ENCODE assay signal across 8 cellular contexts in genomic region chr5:67222243-67223033, GRCh38. TPM values are rescaled to one million over a fixed set of nuclear protein-coding genes. Genes with fewer than 3 reads are reported as not detected.
DNase-seq lines count a peak whose midpoint lies in the region; ATAC-seq and TF ChIP-seq lines count a peak whose summit lies in the region.

No MANE protein-coding gene starts in this region.

- no peak overlapping the region for H2AK5ac ChIP-seq in mesenchymal stem cell (ENCODE audit: low read length, severe bottlenecking)
- H2AK5ac ChIP-seq in mesendoderm (ENCODE audit: low read length) = no peak overlapping the region

- no peaks in the 10 kb centered on the region for H3K79me2 ChIP-seq in mesendoderm (ENCODE audit: control insufficient read depth, insufficient read depth, low read length)

- TF ChIP-seq CTCF in lower lobe of right lung (IDR thresholded peaks at IDR 0.05) = no peak

- H3K27ac ChIP-seq in lower lobe of right lung = peak overlapping the region; percentile 52
- no peak overlapping the region for H3K27ac ChIP-seq in mesenchymal stem cell (ENCODE audit: low read length, poor library complexity, severe bottlenecking)
- H3K27ac ChIP-seq in mesendoderm (ENCODE audit: low read depth, low read length) = no peak overlapping the region

- no peak overlapping the region for H4K5ac ChIP-seq in mesendoderm (ENCODE audit: low read length)

- no peaks in the 10 kb centered on the region for H3K36me3 ChIP-seq in lower lobe of right lung
- H3K36me3 ChIP-seq in mesenchymal stem cell (ENCODE audit: control insufficient read depth in 1 of 2, insufficient read depth in 2 of 2, low read depth in 1 of 2, low read length in 2 of 2) = no peaks in the 10 kb centered on the region
- H3K36me3 ChIP-seq in mesendoderm (ENCODE audit: control insufficient read depth, insufficient read depth, low read length) = no peaks in the 10 kb centered on the region

- 94% methylated on average over 3 of the region's 5 CpGs for WGBS in mesenchymal stem cell
- WGBS in mesendoderm (ENCODE audit: extremely low coverage, insufficient coverage, low lambda C conversion rate) = no CpG with 5 or more reads among the region's 5 CpGs

- no peak overlapping the region for H4K8ac ChIP-seq in mesenchymal stem cell (ENCODE audit: low read length)
- H4K8ac ChIP-seq in mesendoderm (ENCODE audit: low read depth, low read length) = no peak overlapping the region

- no peak overlapping the region for H3K4ac ChIP-seq in mesenchymal stem cell (ENCODE audit: low read depth in 1 of 2, low read length in 2 of 2)
- H3K4ac ChIP-seq in mesendoderm (ENCODE audit: low read depth, low read length) = no peak overlapping the region

- H3K9ac ChIP-seq in mesenchymal stem cell (ENCODE audit: low read length) (no peak overlapping the region), mesendoderm (ENCODE audit: low read length) (no peak overlapping the region)

- H3K4me1 ChIP-seq in lower lobe of right lung (peaks cover 9% of the 10 kb centered on the region), mesenchymal stem cell (ENCODE audit: control insufficient read depth, insufficient read depth, low read depth, low read length) (no peaks in the 10 kb centered on the region), mesendoderm (ENCODE audit: control insufficient read depth, low read depth, low read length) (no peaks in the 10 kb centered on the region)

- no peaks in the 10 kb centered on the region for H3K27me3 ChIP-seq in lower lobe of right lung (ENCODE audit: low read depth)
- H3K27me3 ChIP-seq in mesenchymal stem cell (ENCODE audit: control insufficient read depth in 1 of 2, insufficient read depth in 1 of 2, low read length in 2 of 2) = peaks cover 0 to 4% of the 10 kb centered on the region in 2 experiments
- H3K27me3 ChIP-seq in mesendoderm (ENCODE audit: insufficient read depth, low read length, poor library complexity) = no peaks in the 10 kb centered on the region

- H3K56ac ChIP-seq in mesendoderm (ENCODE audit: low read length) = no peak overlapping the region

- H2BK5ac ChIP-seq in mesenchymal stem cell (ENCODE audit: low read depth, low read length, poor library complexity, severe bottlenecking) (no peak overlapping the region), mesendoderm (ENCODE audit: low read length) (no peak overlapping the region)

- no peak overlapping the region for H2AFZ ChIP-seq in mesenchymal stem cell (ENCODE audit: low read depth, low read length)

- DNase-seq in lower lobe of right lung = no peak
- DNase-seq in mesenchymal stem cell = no peak
- DNase-seq in NCI-H187 (lab: John Stamatoyannopoulos, UW) = no peak
- no peak for DNase-seq in mesendoderm
- DNase-seq in NCI-H510A (lab: John Stamatoyannopoulos, UW) = no peak

- H2BK120ac ChIP-seq in mesenchymal stem cell (ENCODE audit: low read depth, low read length) (no peak overlapping the region), mesendoderm (ENCODE audit: low read depth, low read length) (no peak overlapping the region)

- H3K4me3 ChIP-seq in lower lobe of right lung = no peak overlapping the region
- no peak overlapping the region for H3K4me3 ChIP-seq in mesenchymal stem cell (ENCODE audit: insufficient read depth in 1 of 2, low read depth in 1 of 2, low read length in 2 of 2)
- no peak overlapping the region for H3K4me3 ChIP-seq in mesendoderm (ENCODE audit: low read length)

- H3K14ac ChIP-seq in mesenchymal stem cell (ENCODE audit: low read length in 2 of 2) = no peak overlapping the region

- H3K79me1 ChIP-seq in mesenchymal stem cell (replicated peaks; ENCODE audit: low read length, poor library complexity, severe bottlenecking) = no peaks in the 10 kb centered on the region
- H3K79me1 ChIP-seq in mesendoderm (ENCODE audit: low read length) = no peaks in the 10 kb centered on the region

- no peak overlapping the region for H3K18ac ChIP-seq in mesenchymal stem cell (ENCODE audit: low read depth in 1 of 2, low read length in 2 of 2)
- H3K18ac ChIP-seq in mesendoderm (ENCODE audit: low read length) = no peak overlapping the region

- H2BK15ac ChIP-seq in mesenchymal stem cell (ENCODE audit: low read depth, poor library complexity, severe bottlenecking) (no peak overlapping the region), mesendoderm (replicated peaks; ENCODE audit: low read depth) (no peak overlapping the region)

- no peak overlapping the region for H2BK12ac ChIP-seq in mesenchymal stem cell (ENCODE audit: low read length in 2 of 2)

- ATAC-seq in GM18867 (IDR thresholded peaks at IDR 0.05; ENCODE audit: unreplicated experiment) (peak; percentile 34), GM21619 (IDR thresholded peaks at IDR 0.05; ENCODE audit: unreplicated experiment) (peak; percentile 35), HG03520 (IDR thresholded peaks at IDR 0.05; ENCODE audit: unreplicated experiment) (peak; percentile 29), lower lobe of right lung (peak; percentile 33 to 59)

- no peak overlapping the region for H3K23ac ChIP-seq in mesenchymal stem cell (ENCODE audit: low read length in 2 of 2)
- no peak overlapping the region for H3K23ac ChIP-seq in mesendoderm (ENCODE audit: low read length)

- H3K9me3 ChIP-seq in lower lobe of right lung = no peaks in the 10 kb centered on the region
- no peaks in the 10 kb centered on the region for H3K9me3 ChIP-seq in mesenchymal stem cell (ENCODE audit: control insufficient read depth, low read length)

- no peak overlapping the region for H4K91ac ChIP-seq in mesenchymal stem cell (ENCODE audit: low read length)

- intact Hi-C loops in lower lobe of right lung (cut with DNase I) = no loop called here

- H3K4me2 ChIP-seq in mesenchymal stem cell (ENCODE audit: low read length, poor library complexity, severe bottlenecking) = no peak overlapping the region
- H3K4me2 ChIP-seq in mesendoderm (ENCODE audit: low read length) = no peak overlapping the region

RNA-seq across cellular contexts. Expression of gene CD180, which starts 25.8 kb away (rescaled TPM):
- 4.9 TPM for total RNA-seq in lower lobe of right lung
- polyA plus RNA-seq in mesenchymal stem cell (2013, experiment 1 of 2) = not detected
- polyA plus RNA-seq in mesenchymal stem cell (2013, experiment 2 of 2) = not detected
- polyA plus RNA-seq in mesendoderm (2013, experiment 1 of 2) = not detected
- not detected for polyA plus RNA-seq in mesendoderm (2013, experiment 2 of 2)
